Comparison of ENCODE assay signal across 21 cellular contexts in the genomic region with DNA sequence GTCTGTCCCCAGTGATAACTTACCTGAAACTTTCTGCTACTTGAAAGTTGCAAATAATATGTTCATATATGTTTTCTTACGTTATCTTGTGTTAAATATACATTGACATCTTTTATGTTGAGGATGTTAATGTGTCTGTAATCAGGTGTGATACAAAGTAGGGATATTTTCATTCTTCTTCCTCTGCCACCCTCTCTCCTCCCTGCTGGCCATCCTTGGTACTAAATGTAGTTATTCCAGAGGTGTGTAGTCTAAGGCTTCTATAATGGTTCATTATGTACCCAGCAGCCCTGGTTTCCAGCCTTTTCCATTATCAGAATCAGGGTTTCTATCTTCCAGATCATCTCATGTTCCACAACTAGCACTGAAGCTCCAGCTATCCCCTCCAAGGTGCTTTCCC.
"Had no signal": no experiment of that assay in that cellular context is flagged by ENCODE, and none has a peak within 500 bp of the region (broad histone marks: within the 10 kb centered on the region; RNA-seq: fewer than 3 reads in every experiment).

No MANE protein-coding gene starts in this region.

- H3K4me1 Mint-ChIP-seq: activated CD8-positive, alpha-beta memory T cell treated with anti-CD3 and anti-CD28 coated beads, Interleukin-2, amount 10 ng/mL, durations not matched to agents 7 days and 5 days; activated naive CD8-positive, alpha-beta T cell treated with anti-CD3 and anti-CD28 coated beads, Interleukin-2, amount 50 U/mL, for 24 hours; memory B cell; naive thymus-derived CD8-positive, alpha-beta T cell had no signal

- H3K27ac ChIP-seq: hepatocyte, left lung, right atrium auricular region, skin epidermis, VCaP had no signal

- ATAC-seq: activated CD8-positive, alpha-beta memory T cell treated with anti-CD3 and anti-CD28 coated beads, Interleukin-2, amount 10 ng/mL, durations not matched to agents 7 days and 5 days; activated naive CD8-positive, alpha-beta T cell treated with anti-CD3 and anti-CD28 coated beads, Interleukin-2, amount 50 U/mL, for 24 hours; effector memory CD8-positive, alpha-beta T cell; left lung; naive thymus-derived CD8-positive, alpha-beta T cell; stimulated activated naive CD8-positive, alpha-beta T cell treated with anti-CD3 and anti-CD28 coated beads, Interleukin-15, Interleukin-2, amounts not matched to agents 100 U/mL and 50 U/mL, for 24 hours had no signal

- H3K27me3 ChIP-seq: hepatocyte, left lung, right atrium auricular region had no signal

- H2AFZ ChIP-seq: hepatocyte had no signal

- DNase-seq: activated CD4-positive, alpha-beta memory T cell treated with anti-CD3 and anti-CD28 coated beads for 36 hours; activated CD8-positive, alpha-beta memory T cell treated with anti-CD3 and anti-CD28 coated beads, Interleukin-2, amount 10 ng/mL, durations not matched to agents 7 days and 5 days; activated naive CD4-positive, alpha-beta T cell treated with anti-CD3 and anti-CD28 coated beads for 36 hours; activated naive CD8-positive, alpha-beta T cell treated with anti-CD3 and anti-CD28 coated beads, Interleukin-2, amount 50 U/mL, for 24 hours; activated T-cell treated with anti-CD3 and anti-CD28 coated beads, Interleukin-2, amount 50 U/mL, for 1 hour; aorta; dermis blood vessel endothelial cell; effector memory CD8-positive, alpha-beta T cell; kidney; left lung; naive thymus-derived CD8-positive, alpha-beta T cell; nucleus accumbens; posterior cingulate gyrus; stimulated activated naive CD8-positive, alpha-beta T cell treated with anti-CD3 and anti-CD28 coated beads, Interleukin-15, Interleukin-2, amounts not matched to agents 100 U/mL and 50 U/mL, for 24 hours; trophoblast cell had no signal

- H3K4me2 ChIP-seq: hepatocyte had no signal

- H3K9me3 ChIP-seq: left lung, right atrium auricular region had no signal

- FAIRE-seq: kidney had no signal

- H3K4me1 ChIP-seq: left lung, right atrium auricular region had no signal

- H3K27me3 Mint-ChIP-seq: activated CD4-positive, alpha-beta memory T cell treated with anti-CD3 and anti-CD28 coated beads for 36 hours; activated CD8-positive, alpha-beta memory T cell treated with anti-CD3 and anti-CD28 coated beads, Interleukin-2, amount 10 ng/mL, durations not matched to agents 7 days and 5 days; activated naive CD8-positive, alpha-beta T cell treated with anti-CD3 and anti-CD28 coated beads, Interleukin-2, amount 50 U/mL, for 24 hours; effector memory CD8-positive, alpha-beta T cell; memory B cell; naive thymus-derived CD8-positive, alpha-beta T cell had no signal

- H3K36me3 ChIP-seq: left lung, right atrium auricular region had no signal

- H3K4me3 Mint-ChIP-seq: activated CD4-positive, alpha-beta memory T cell treated with anti-CD3 and anti-CD28 coated beads for 36 hours; activated CD8-positive, alpha-beta memory T cell treated with anti-CD3 and anti-CD28 coated beads, Interleukin-2, amount 10 ng/mL, durations not matched to agents 7 days and 5 days; activated naive CD4-positive, alpha-beta T cell treated with anti-CD3 and anti-CD28 coated beads for 36 hours; activated naive CD8-positive, alpha-beta T cell treated with anti-CD3 and anti-CD28 coated beads, Interleukin-2, amount 50 U/mL, for 24 hours; effector memory CD8-positive, alpha-beta T cell; memory B cell; naive thymus-derived CD8-positive, alpha-beta T cell had no signal

- H3K79me2 ChIP-seq: hepatocyte had no signal

- H3K36me3 Mint-ChIP-seq: activated CD4-positive, alpha-beta memory T cell treated with anti-CD3 and anti-CD28 coated beads for 36 hours; activated CD8-positive, alpha-beta memory T cell treated with anti-CD3 and anti-CD28 coated beads, Interleukin-2, amount 10 ng/mL, durations not matched to agents 7 days and 5 days; memory B cell had no signal

- H3K4me3 ChIP-seq: hepatocyte, left lung, right atrium auricular region, skin epidermis had no signal

- H3K27ac Mint-ChIP-seq: activated CD4-positive, alpha-beta memory T cell treated with anti-CD3 and anti-CD28 coated beads for 36 hours; activated CD8-positive, alpha-beta memory T cell treated with anti-CD3 and anti-CD28 coated beads, Interleukin-2, amount 10 ng/mL, durations not matched to agents 7 days and 5 days; activated naive CD4-positive, alpha-beta T cell treated with anti-CD3 and anti-CD28 coated beads for 36 hours; activated naive CD8-positive, alpha-beta T cell treated with anti-CD3 and anti-CD28 coated beads, Interleukin-2, amount 50 U/mL, for 24 hours; activated T-helper 2 cell treated with anti-CD3 and anti-CD28 coated beads, Interferon-gamma antibody, Interleukin-2, Interleukin-4, amounts not matched to agents 10 μg/mL and 5 μg/mL and 100 μg/mL, durations not matched to agents 14 hours and 24 hours and 36 hours; effector memory CD8-positive, alpha-beta T cell; memory B cell; naive thymus-derived CD8-positive, alpha-beta T cell had no signal
